ENCODE assay signal across 8 cellular contexts in the genomic region with DNA sequence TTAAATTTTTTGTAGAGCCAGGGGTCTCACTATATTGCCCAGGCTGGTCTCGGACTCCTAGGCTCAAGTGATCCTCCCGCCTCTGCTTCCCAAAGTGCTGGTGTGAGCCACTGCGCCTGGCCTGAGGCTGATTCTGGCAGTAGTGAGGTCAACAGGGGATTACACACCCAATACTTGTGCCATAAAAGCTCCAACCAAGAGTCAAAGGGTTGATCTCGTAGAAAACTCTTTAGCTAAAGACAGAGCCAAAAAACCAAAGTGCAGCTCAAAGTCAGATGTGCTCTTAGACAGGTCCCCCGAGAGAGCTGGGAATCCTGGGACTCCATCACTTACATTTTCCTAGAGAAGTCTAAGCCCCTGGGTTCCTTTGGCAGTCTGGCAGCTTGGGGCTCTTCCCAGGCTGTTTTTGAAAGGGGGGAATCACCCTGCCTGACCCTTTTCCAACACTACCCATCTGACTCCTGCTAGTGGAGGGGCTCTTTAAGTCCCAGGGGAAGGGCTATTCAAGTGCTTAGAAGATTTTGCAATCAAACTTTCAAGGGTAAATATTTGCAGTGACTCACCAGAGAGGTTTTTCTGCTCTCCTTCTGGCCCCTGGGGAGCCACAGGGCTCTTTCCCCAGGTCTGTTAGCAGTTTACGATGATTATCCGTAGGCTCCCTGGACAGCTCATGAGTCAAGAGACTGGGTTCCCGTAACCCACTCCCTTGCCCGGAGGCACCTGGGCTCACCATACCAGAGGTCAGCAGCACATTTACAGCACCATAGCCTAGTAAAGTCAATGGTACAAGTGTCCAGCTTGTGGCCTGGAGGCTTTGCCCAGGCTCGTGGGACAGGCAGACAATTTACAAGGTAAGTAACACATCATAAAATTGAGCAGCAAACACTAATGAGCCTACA.
DNase-seq lines count a peak whose midpoint lies in the region; ATAC-seq and TF ChIP-seq lines count a peak whose summit lies in the region.

No MANE protein-coding gene starts in this region.

- in situ Hi-C loops in ACHN (cut with HindIII; ENCODE audit: low pct_ligation_motif_present, low pct_unique_long_range_greater_than_20kb, low sequenced_read_pairs), result no loop called here

- H3K36me3 ChIP-seq in kidney epithelial cell (ENCODE audit: control insufficient read depth, insufficient read depth, low read length), result no peaks in the 10 kb centered on the region

- no peak overlapping the region for H3K4me3 ChIP-seq in kidney epithelial cell (ENCODE audit: low read depth, low read length)

- ATAC-seq in GM19351 (IDR thresholded peaks at IDR 0.05; ENCODE audit: unreplicated experiment), result no peak

- DNase-seq in ACHN (peak; percentile 82), HK-2 (ENCODE audit: unreplicated experiment) (peak; percentile 55), SW480 (ENCODE audit: low spot score) (peak; percentile 72), kidney epithelial cell (ENCODE audit: low read depth) (peak; percentile 86), RPMI8226 (no peak), NCI-H128 (lab: John Stamatoyannopoulos, UW; ENCODE audit: unreplicated experiment) (no peak)
- no peak for DNase-seq in activated CD4-positive, alpha-beta T cell treated with anti-CD3 and anti-CD28 coated beads, Interleukin-2, amount 50 U/mL, for 1 hour

- no peak for TF ChIP-seq CTCF in kidney epithelial cell (IDR thresholded peaks at IDR 0.05; ENCODE audit: insufficient read depth, low read length, poor library complexity, severe bottlenecking)

- no peaks in the 10 kb centered on the region for H3K27me3 ChIP-seq in kidney epithelial cell (ENCODE audit: control insufficient read depth, insufficient read depth, low read length)

Comparison
In these comparisons a context has a peak if more than half of its experiments do, and no peak if none do; other contexts are left out.
1. DNase-seq: peak in ACHN (single experiment), HK-2 (single experiment), SW480 (single experiment) and kidney epithelial cell (single experiment); none in RPMI8226 (single experiment), activated CD4-positive, alpha-beta T cell treated with anti-CD3 and anti-CD28 coated beads, Interleukin-2, amount 50 U/mL, for 1 hour (single experiment) and NCI-H128 (single experiment).